Comparison of ENCODE assay signal across 25 cellular contexts in the genomic region with DNA sequence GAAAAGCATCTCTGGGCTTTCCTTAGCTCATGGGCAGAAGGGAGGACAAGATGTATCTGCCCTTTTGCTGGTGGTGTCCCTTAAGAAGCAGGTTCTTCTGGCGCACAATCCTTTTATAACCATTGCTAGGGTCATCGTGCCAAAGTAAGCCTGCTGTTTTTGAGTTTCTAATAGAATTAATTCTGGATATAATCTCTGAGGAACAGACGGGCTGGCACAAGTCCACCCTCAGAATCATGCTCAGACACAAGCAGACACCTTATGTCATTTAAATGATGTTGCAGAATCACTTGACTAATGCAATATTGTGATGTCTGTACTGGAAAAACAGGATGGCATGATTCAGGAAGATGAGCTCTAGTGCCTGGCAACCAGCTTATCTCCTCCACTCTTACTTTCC. TPM values are rescaled to one million over a fixed set of nuclear protein-coding genes. Genes with fewer than 3 reads are reported as not detected.
DNase-seq lines count a peak whose midpoint lies in the region; ATAC-seq, FAIRE-seq and TF ChIP-seq lines count a peak whose summit lies in the region.
"Had no signal": no experiment of that assay in that cellular context is flagged by ENCODE, and none has a peak within 500 bp of the region (broad histone marks: within the 10 kb centered on the region; RNA-seq: fewer than 3 reads in every experiment).

No MANE protein-coding gene starts in this region.

- H3K4me3 ChIP-seq in bronchial epithelial cell (ENCODE audit: low read depth, low read length) (no peak overlapping the region), rectal smooth muscle tissue (ENCODE audit: low read length) (no peak overlapping the region)
- H3K4me3 ChIP-seq: adrenal gland, cardiac muscle cell, suprapubic skin had no signal

- H3K27ac Mint-ChIP-seq in activated T-cell treated with anti-CD3 and anti-CD28 coated beads, Interleukin-2, amount 50 U/mL, for 72 hours, result no peak overlapping the region

- H3K27me3 ChIP-seq in bronchial epithelial cell (ENCODE audit: control insufficient read depth, insufficient read depth, low read length) (no peaks in the 10 kb centered on the region), rectal smooth muscle tissue (ENCODE audit: control insufficient read depth, insufficient read depth, low read length) (no peaks in the 10 kb centered on the region)
- H3K27me3 ChIP-seq: adrenal gland, cardiac muscle cell, suprapubic skin had no signal

- no peaks in the 10 kb centered on the region for H3K36me3 Mint-ChIP-seq in activated T-cell treated with anti-CD3 and anti-CD28 coated beads, Interleukin-2, amount 50 U/mL, for 72 hours (ENCODE audit: insufficient read depth in 2 of 2)
- H3K36me3 Mint-ChIP-seq: CD4-positive, alpha-beta memory T cell; naive thymus-derived CD8-positive, alpha-beta T cell had no signal

- H3K27me3 Mint-ChIP-seq in activated T-cell treated with anti-CD3 and anti-CD28 coated beads, Interleukin-2, amount 50 U/mL, for 72 hours (ENCODE audit: low read depth), result peaks cover 45% of the 10 kb centered on the region

- ATAC-seq in HG02852 (IDR thresholded peaks at IDR 0.05; ENCODE audit: unreplicated experiment), result no peak
- ATAC-seq in activated T-cell treated with anti-CD3 and anti-CD28 coated beads, Interleukin-2, amount 50 U/mL, for 72 hours (replicated peaks in 1 of 2), result no peak
- ATAC-seq: naive thymus-derived CD8-positive, alpha-beta T cell; right cardiac atrium had no signal

- H3K36me3 ChIP-seq in bronchial epithelial cell (ENCODE audit: control insufficient read depth, insufficient read depth, low read length), result no peaks in the 10 kb centered on the region
- H3K36me3 ChIP-seq in rectal smooth muscle tissue (ENCODE audit: control insufficient read depth, insufficient read depth, low read length), result no peaks in the 10 kb centered on the region
- H3K36me3 ChIP-seq: adrenal gland, cardiac muscle cell, suprapubic skin had no signal

- H3K4me1 ChIP-seq in rectal smooth muscle tissue (ENCODE audit: control insufficient read depth, insufficient read depth, low read length), result peaks cover 32% of the 10 kb centered on the region
- H3K4me1 ChIP-seq: adrenal gland had no signal

- H3K27ac ChIP-seq in rectal smooth muscle tissue (ENCODE audit: low read depth, low read length), result peak overlapping the region; percentile 87
- H3K27ac ChIP-seq: cardiac muscle cell, suprapubic skin had no signal

- H3K9me3 Mint-ChIP-seq in activated T-cell treated with anti-CD3 and anti-CD28 coated beads, Interleukin-2, amount 50 U/mL, for 72 hours, result no peaks in the 10 kb centered on the region
- H3K9me3 Mint-ChIP-seq: CD4-positive, alpha-beta memory T cell; naive thymus-derived CD8-positive, alpha-beta T cell had no signal

- H3K4me3 Mint-ChIP-seq in activated T-cell treated with anti-CD3 and anti-CD28 coated beads, Interleukin-2, amount 50 U/mL, for 72 hours, result no peak overlapping the region
- H3K4me3 Mint-ChIP-seq: CD4-positive, alpha-beta memory T cell; naive thymus-derived CD8-positive, alpha-beta T cell had no signal

- no peak overlapping the region for H3K9ac ChIP-seq in rectal smooth muscle tissue (ENCODE audit: low read length)

- no peak for TF ChIP-seq CTCF in bronchial epithelial cell (IDR thresholded peaks at IDR 0.05; ENCODE audit: insufficient read depth, low read length, severe bottlenecking)

- no peak for FAIRE-seq in bronchial epithelial cell (lab: Jason Lieb, UNC)
- FAIRE-seq: endothelial cell of umbilical vein, H54 had no signal

- DNase-seq in DMS 273 treated with DMSO at 0.1 percent for 48 hours (lab: John Stamatoyannopoulos, UW) (peak; percentile 89), NCI-H82 (lab: John Stamatoyannopoulos, UW) (peak; percentile 99), bronchial epithelial cell (ENCODE audit: low read depth) (peak; percentile 82), midbrain (lab: John Stamatoyannopoulos, UW) (no peak), GF-D8 (lab: John Stamatoyannopoulos, UW) (no peak)
- DNase-seq in activated T-cell treated with anti-CD3 and anti-CD28 coated beads, Interleukin-2, amount 50 U/mL, for 72 hours, result no peak
- DNase-seq: activated CD4-positive, alpha-beta T cell treated with anti-CD3 and anti-CD28 coated beads, Interleukin-2, amount 50 U/mL, for 1 hour; activated gamma-delta T cell; CD4-positive, alpha-beta memory T cell; dermis blood vessel endothelial cell; foreskin melanocyte; Karpas-422; naive thymus-derived CD8-positive, alpha-beta T cell; NCI-H1048; NCI-H2029 treated with DMSO at 0.1 percent for 48 hours; NCI-H510A; right cardiac atrium; SW 1271 had no signal

- peaks cover 21% of the 10 kb centered on the region for H3K4me1 Mint-ChIP-seq in activated T-cell treated with anti-CD3 and anti-CD28 coated beads, Interleukin-2, amount 50 U/mL, for 72 hours (ENCODE audit: low read depth)
- H3K4me1 Mint-ChIP-seq: CD4-positive, alpha-beta memory T cell had no signal

RNA-seq across cellular contexts. Expression of gene MMD, which starts 18.8 kb away (rescaled TPM):
- total RNA-seq in bronchial epithelial cell, result 6.3 and 8.3 TPM in 2 replicates
- total RNA-seq in activated T-cell treated with anti-CD3 and anti-CD28 coated beads, Interleukin-2, amount 50 U/mL, for 72 hours, result 10 to 100 TPM; 35.0 to 39.3 TPM

Comparison
In these comparisons a context has a peak if more than half of its experiments do, and no peak if none do; other contexts are left out.
1. DNase-seq: peak in DMS 273 treated with DMSO at 0.1 percent for 48 hours (single experiment), NCI-H82 (single experiment) and bronchial epithelial cell (single experiment); none in midbrain (single experiment), GF-D8 (single experiment) and activated T-cell treated with anti-CD3 and anti-CD28 coated beads, Interleukin-2, amount 50 U/mL, for 72 hours (0 of 2).